1 cellular context compared by ENCODE assay signal in the genomic region with DNA sequence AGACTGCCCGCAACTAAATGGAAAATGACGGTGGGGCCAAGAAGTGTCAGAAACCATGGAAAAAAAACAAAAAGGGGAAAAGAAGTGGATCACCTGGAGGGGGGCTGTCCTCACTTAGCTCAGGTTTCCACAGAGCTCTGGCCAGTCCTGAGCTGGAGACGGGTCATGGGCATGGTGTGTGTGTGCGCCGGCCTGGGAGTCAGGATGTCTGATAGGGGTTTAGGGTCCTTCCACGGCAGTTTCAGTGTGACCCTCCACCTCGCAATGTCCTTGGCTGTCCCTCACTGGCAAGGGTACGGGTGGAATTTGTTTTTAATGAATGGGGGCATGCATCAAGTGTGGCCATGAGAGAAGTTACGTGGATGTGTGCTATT.
TF ChIP-seq lines count a peak whose summit lies in the region.

No MANE protein-coding gene starts in this region.

TF ChIP-seq in GM23338, 12 proteins besides CTCF, POLR2A, EP300 and RAD21 (continued from another document):
- TF ChIP-seq ZNF462 (CRISPR knock-in tag; IDR thresholded peaks at IDR 0.05), result no peak
- TF ChIP-seq, protein P1, sequence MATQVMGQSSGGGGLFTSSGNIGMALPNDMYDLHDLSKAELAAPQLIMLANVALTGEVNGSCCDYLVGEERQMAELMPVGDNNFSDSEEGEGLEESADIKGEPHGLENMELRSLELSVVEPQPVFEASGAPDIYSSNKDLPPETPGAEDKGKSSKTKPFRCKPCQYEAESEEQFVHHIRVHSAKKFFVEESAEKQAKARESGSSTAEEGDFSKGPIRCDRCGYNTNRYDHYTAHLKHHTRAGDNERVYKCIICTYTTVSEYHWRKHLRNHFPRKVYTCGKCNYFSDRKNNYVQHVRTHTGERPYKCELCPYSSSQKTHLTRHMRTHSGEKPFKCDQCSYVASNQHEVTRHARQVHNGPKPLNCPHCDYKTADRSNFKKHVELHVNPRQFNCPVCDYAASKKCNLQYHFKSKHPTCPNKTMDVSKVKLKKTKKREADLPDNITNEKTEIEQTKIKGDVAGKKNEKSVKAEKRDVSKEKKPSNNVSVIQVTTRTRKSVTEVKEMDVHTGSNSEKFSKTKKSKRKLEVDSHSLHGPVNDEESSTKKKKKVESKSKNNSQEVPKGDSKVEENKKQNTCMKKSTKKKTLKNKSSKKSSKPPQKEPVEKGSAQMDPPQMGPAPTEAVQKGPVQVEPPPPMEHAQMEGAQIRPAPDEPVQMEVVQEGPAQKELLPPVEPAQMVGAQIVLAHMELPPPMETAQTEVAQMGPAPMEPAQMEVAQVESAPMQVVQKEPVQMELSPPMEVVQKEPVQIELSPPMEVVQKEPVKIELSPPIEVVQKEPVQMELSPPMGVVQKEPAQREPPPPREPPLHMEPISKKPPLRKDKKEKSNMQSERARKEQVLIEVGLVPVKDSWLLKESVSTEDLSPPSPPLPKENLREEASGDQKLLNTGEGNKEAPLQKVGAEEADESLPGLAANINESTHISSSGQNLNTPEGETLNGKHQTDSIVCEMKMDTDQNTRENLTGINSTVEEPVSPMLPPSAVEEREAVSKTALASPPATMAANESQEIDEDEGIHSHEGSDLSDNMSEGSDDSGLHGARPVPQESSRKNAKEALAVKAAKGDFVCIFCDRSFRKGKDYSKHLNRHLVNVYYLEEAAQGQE (IDR thresholded peaks at IDR 0.05; ENCODE audit: unreplicated experiment), result no peak
